25 cellular contexts compared by ENCODE assay signal in genomic region chr1:173545688-173546087, GRCh38. TPM values are rescaled to one million over a fixed set of nuclear protein-coding genes. Genes with fewer than 3 reads are reported as not detected.
DNase-seq lines count a peak whose midpoint lies in the region; FAIRE-seq and TF ChIP-seq lines count a peak whose summit lies in the region.
"Had no signal": no experiment of that assay in that cellular context is flagged by ENCODE, and none has a peak within 500 bp of the region (broad histone marks: within the 10 kb centered on the region; RNA-seq: fewer than 3 reads in every experiment).

No MANE protein-coding gene starts in this region.

- DNase-seq in OCI-LY7 (ENCODE audit: low spot score) = no peak
- peak; percentile 11 for DNase-seq in bronchial epithelial cell (ENCODE audit: low read depth)
- no peak for DNase-seq in EL
- no peak for DNase-seq in cortex of kidney (lab: John Stamatoyannopoulos, UW)
- no peak for DNase-seq in NCI-H2081 treated with DMSO at 0.1 percent for 48 hours (lab: John Stamatoyannopoulos, UW)
- no peak for DNase-seq in pons (ENCODE audit: low spot score)
- DNase-seq: C1 segment of cervical spinal cord; CD4-positive, alpha-beta memory T cell; COR-L47; GF-D8; H7; KG1; NCI-H1105; NCI-H1436 treated with DMSO at 0.1 percent for 48 hours; NCI-H187 treated with DMSO at 0.1 percent for 48 hours; NCI-H446; NCI-H524 treated with DMSO at 0.1 percent for 48 hours; NCI-H774; NK-92 treated with Interleukin-12 subunit alpha and Interleukin-12 subunit beta, amount 100 ng/mL, for 24 hours; OCI-M1; T-helper 17 cell had no signal

- H3K27ac ChIP-seq in OCI-LY7 (ENCODE audit: low read depth, low read length, poor library complexity, severe bottlenecking) = no peak overlapping the region

- H3K9me3 ChIP-seq in Loucy (ENCODE audit: insufficient read depth, low read depth, low read length) = no peaks in the 10 kb centered on the region
- H3K9me3 ChIP-seq in OCI-LY7 (ENCODE audit: low read length) = no peaks in the 10 kb centered on the region

- H3K36me3 ChIP-seq in Loucy (ENCODE audit: insufficient read depth, low read length) (no peaks in the 10 kb centered on the region), OCI-LY7 (ENCODE audit: insufficient read depth, low read length) (no peaks in the 10 kb centered on the region), bronchial epithelial cell (ENCODE audit: control insufficient read depth, insufficient read depth, low read length) (no peaks in the 10 kb centered on the region)

- no peak overlapping the region for H3K4me2 ChIP-seq in Loucy (ENCODE audit: low read depth, low read length, poor library complexity, severe bottlenecking)
- H3K4me2 ChIP-seq in OCI-LY7 (ENCODE audit: low read length) = no peak overlapping the region

- H3F3A ChIP-seq in Loucy (ENCODE audit: low read depth) = no peaks in the 10 kb centered on the region

- CTCF ChIA-PET in OCI-LY7 (lab: Charles Lee; ENCODE audit: unreplicated experiment) = no interaction called here

- no TSS peak for BruUV-seq in OCI-LY7 (replicated peaks; lab: Mats Ljungman, UMichigan)

- H3K4me3 ChIP-seq in Loucy (ENCODE audit: low read length, poor library complexity, severe bottlenecking) (no peak overlapping the region), OCI-LY7 (ENCODE audit: low read depth, low read length, poor library complexity, severe bottlenecking) (no peak overlapping the region), bronchial epithelial cell (ENCODE audit: low read depth, low read length) (no peak overlapping the region)

- H4K20me1 ChIP-seq in Loucy (ENCODE audit: insufficient read depth, low read length, poor library complexity, severe bottlenecking) = no peaks in the 10 kb centered on the region
- H4K20me1 ChIP-seq in OCI-LY7 (ENCODE audit: insufficient read depth, low read length) = no peaks in the 10 kb centered on the region

- H3K9me2 ChIP-seq in Loucy (replicated peaks; ENCODE audit: low read depth, low read length) (no peaks in the 10 kb centered on the region), OCI-LY7 (ENCODE audit: insufficient read depth, low read length) (no peaks in the 10 kb centered on the region)

- H2AFZ ChIP-seq in Loucy (ENCODE audit: low read length) (no peak overlapping the region), OCI-LY7 (ENCODE audit: low read length) (no peak overlapping the region)

- intact Hi-C loops in OCI-LY7 (cut with micrococcal nuclease; ENCODE audit: unreplicated experiment) = no loop called here

- no peak for FAIRE-seq in bronchial epithelial cell (lab: Jason Lieb, UNC)
- FAIRE-seq: GM12891, HTR-8/SVneo had no signal

- H3K79me2 ChIP-seq in Loucy (ENCODE audit: insufficient read depth, low read length) = no peaks in the 10 kb centered on the region
- no peaks in the 10 kb centered on the region for H3K79me2 ChIP-seq in OCI-LY7 (ENCODE audit: insufficient read depth, low read depth, low read length)

- peak; percentile 23 for TF ChIP-seq CTCF in Loucy (conservative IDR thresholded peaks at IDR 0.05; ENCODE audit: low read length)
- 0 out of 2 replicates have a peak, but pooled peaks have one; percentile 20 for TF ChIP-seq CTCF in OCI-LY7 (conservative IDR thresholded peaks at IDR 0.05; ENCODE audit: low read length)
- no peak for TF ChIP-seq CTCF in bronchial epithelial cell (IDR thresholded peaks at IDR 0.05; ENCODE audit: insufficient read depth, low read length, severe bottlenecking)

- H3K9ac ChIP-seq in Loucy (ENCODE audit: low read depth, low read length, poor library complexity, severe bottlenecking) = no peak overlapping the region

- H3K4me1 ChIP-seq in Loucy (ENCODE audit: insufficient read depth, low read length, poor library complexity, severe bottlenecking) = no peaks in the 10 kb centered on the region
- no peaks in the 10 kb centered on the region for H3K4me1 ChIP-seq in OCI-LY7 (ENCODE audit: insufficient read depth, low read length, poor library complexity, severe bottlenecking)

- POLR2A ChIA-PET in OCI-LY7 (lab: Charles Lee) = no interaction called here

- H3K27me3 ChIP-seq in Loucy (ENCODE audit: insufficient read depth, low read length, poor library complexity, severe bottlenecking) = no peaks in the 10 kb centered on the region
- no peaks in the 10 kb centered on the region for H3K27me3 ChIP-seq in bronchial epithelial cell (ENCODE audit: control insufficient read depth, insufficient read depth, low read length)

RNA-seq across cellular contexts. Expression of gene SLC9C2, which starts 57.2 kb away (rescaled TPM):
- not detected in 2 replicates for total RNA-seq in OCI-LY7 (2014; rRNA removed; shearing (Covaris generic))
- not detected in 2 replicates for total RNA-seq in OCI-LY7 (2022)
- total RNA-seq in bronchial epithelial cell = not detected in 2 replicates
- total RNA-seq: A673; CD4-positive, alpha-beta memory T cell; H7; T-helper 17 cell had no signal
